23 cellular contexts compared by ENCODE assay signal in genomic region chr3:115691964-115692363, GRCh38.
"Had no signal": no experiment of that assay in that cellular context is flagged by ENCODE, and none has a peak within 500 bp of the region (broad histone marks: within the 10 kb centered on the region; RNA-seq: fewer than 3 reads in every experiment).

No MANE protein-coding gene starts in this region.

- H3K27me3 Mint-ChIP-seq: activated B cell treated with CpG ODN at 0.5 μM for 24 hours had no signal

- H3K27ac ChIP-seq: cardiac muscle cell, coronary artery, hepatocyte, neural progenitor cell, right lobe of liver had no signal

- H3K4me1 Mint-ChIP-seq: activated naive CD4-positive, alpha-beta T cell treated with anti-CD3 and anti-CD28 coated beads, Interleukin-2, amount 50 U/mL, for 24 hours; activated naive CD8-positive, alpha-beta T cell treated with anti-CD3 and anti-CD28 coated beads, Interleukin-2, amount 50 U/mL, for 24 hours; naive thymus-derived CD4-positive, alpha-beta T cell had no signal

- H3K27ac Mint-ChIP-seq: activated B cell treated with CpG ODN at 0.5 μM for 24 hours; activated CD8-positive, alpha-beta T cell treated with anti-CD3 and anti-CD28 coated beads for 36 hours; activated naive CD4-positive, alpha-beta T cell treated with anti-CD3 and anti-CD28 coated beads, Interleukin-2, amount 50 U/mL, for 24 hours; activated naive CD8-positive, alpha-beta T cell treated with anti-CD3 and anti-CD28 coated beads, Interleukin-2, amount 50 U/mL, for 24 hours; activated T-helper 2 cell treated with anti-CD3 and anti-CD28 coated beads, Interferon-gamma antibody, Interleukin-2, Interleukin-4, amounts not matched to agents 10 μg/mL and 5 μg/mL and 100 μg/mL, durations not matched to agents 14 hours and 24 hours and 36 hours; naive thymus-derived CD4-positive, alpha-beta T cell; neural progenitor cell; stimulated activated naive B cell treated with anti-CD40 and anti-IgM and Interleukin-4, amounts not matched to agents 10 μg/mL and 1 μg/mL and 100 μg/mL, for 72 hours; T-cell; T-helper 2 cell treated with Interferon-gamma antibody and Interleukin-4, amounts not matched to agents 5 μg/mL and 100 μg/mL, for 36 hours had no signal

- H3K79me2 ChIP-seq: hepatocyte had no signal

- H3K4me3 Mint-ChIP-seq: activated B cell treated with CpG ODN at 0.5 μM for 24 hours; activated CD8-positive, alpha-beta T cell treated with anti-CD3 and anti-CD28 coated beads for 36 hours; activated naive CD4-positive, alpha-beta T cell treated with anti-CD3 and anti-CD28 coated beads, Interleukin-2, amount 50 U/mL, for 24 hours; activated naive CD8-positive, alpha-beta T cell treated with anti-CD3 and anti-CD28 coated beads, Interleukin-2, amount 50 U/mL, for 24 hours; naive thymus-derived CD4-positive, alpha-beta T cell; neural progenitor cell; stimulated activated naive B cell treated with anti-CD40 and anti-IgM and Interleukin-4, amounts not matched to agents 10 μg/mL and 1 μg/mL and 100 μg/mL, for 72 hours; T-cell; T-helper 2 cell treated with Interferon-gamma antibody and Interleukin-4, amounts not matched to agents 5 μg/mL and 100 μg/mL, for 36 hours had no signal

- H3K4me3 ChIP-seq: cardiac muscle cell, coronary artery, hepatocyte, neural progenitor cell, right lobe of liver, tibial nerve had no signal

- ATAC-seq: activated naive CD8-positive, alpha-beta T cell treated with anti-CD3 and anti-CD28 coated beads, Interleukin-2, amount 50 U/mL, for 24 hours had no signal

- H3K36me3 ChIP-seq: cardiac muscle cell, neural progenitor cell, right lobe of liver, tibial nerve had no signal

- H2AFZ ChIP-seq: hepatocyte, neural progenitor cell had no signal

- H3K9ac ChIP-seq: neural progenitor cell had no signal

- H3K4me1 ChIP-seq: neural progenitor cell, right lobe of liver had no signal

- DNase-seq: activated B cell treated with CpG ODN at 0.5 μM for 24 hours; activated CD4-positive, alpha-beta T cell treated with anti-CD3 and anti-CD28 coated beads, Interleukin-2, amount 50 U/mL, for 1 hour; activated CD8-positive, alpha-beta T cell treated with anti-CD3 and anti-CD28 coated beads for 36 hours; activated naive CD8-positive, alpha-beta T cell treated with anti-CD3 and anti-CD28 coated beads, Interleukin-2, amount 50 U/mL, for 24 hours; activated T-cell treated with anti-CD3 and anti-CD28 coated beads, Interleukin-2, amount 50 U/mL, for 48 hours; foreskin melanocyte; islet precursor cell; midbrain; naive thymus-derived CD4-positive, alpha-beta T cell; occipital lobe; right lobe of liver; stimulated activated CD4-positive, alpha-beta T cell treated with anti-CD3 and anti-CD28 coated beads, Interleukin-15, amount 100 ng/mL, for 24 hours; stimulated activated CD4-positive, alpha-beta T cell treated with anti-CD3 and anti-CD28 coated beads, Interleukin-2, amount 100 ng/mL, for 24 hours; stimulated activated naive B cell treated with anti-CD40 and anti-IgM and Interleukin-4, amounts not matched to agents 10 μg/mL and 1 μg/mL and 100 μg/mL, for 72 hours; T-cell had no signal

- H3K9me3 ChIP-seq: right lobe of liver, tibial nerve had no signal

- H3K9me3 Mint-ChIP-seq: activated B cell treated with CpG ODN at 0.5 μM for 24 hours; activated CD8-positive, alpha-beta T cell treated with anti-CD3 and anti-CD28 coated beads for 36 hours; activated naive CD4-positive, alpha-beta T cell treated with anti-CD3 and anti-CD28 coated beads, Interleukin-2, amount 50 U/mL, for 24 hours; activated naive CD8-positive, alpha-beta T cell treated with anti-CD3 and anti-CD28 coated beads, Interleukin-2, amount 50 U/mL, for 24 hours; activated T-helper 2 cell treated with anti-CD3 and anti-CD28 coated beads, Interferon-gamma antibody, Interleukin-2, Interleukin-4, amounts not matched to agents 10 μg/mL and 5 μg/mL and 100 μg/mL, durations not matched to agents 14 hours and 24 hours and 36 hours; naive thymus-derived CD4-positive, alpha-beta T cell; neural progenitor cell; stimulated activated naive B cell treated with anti-CD40 and anti-IgM and Interleukin-4, amounts not matched to agents 10 μg/mL and 1 μg/mL and 100 μg/mL, for 72 hours; T-cell; T-helper 2 cell treated with Interferon-gamma antibody and Interleukin-4, amounts not matched to agents 5 μg/mL and 100 μg/mL, for 36 hours had no signal

- H3K36me3 Mint-ChIP-seq: activated naive CD4-positive, alpha-beta T cell treated with anti-CD3 and anti-CD28 coated beads, Interleukin-2, amount 50 U/mL, for 24 hours; naive thymus-derived CD4-positive, alpha-beta T cell; stimulated activated naive B cell treated with anti-CD40 and anti-IgM and Interleukin-4, amounts not matched to agents 10 μg/mL and 1 μg/mL and 100 μg/mL, for 72 hours; T-cell had no signal

- H3K27me3 ChIP-seq: cardiac muscle cell, hepatocyte, neural progenitor cell, right lobe of liver, tibial nerve had no signal

- H3K4me2 ChIP-seq: hepatocyte, neural progenitor cell had no signal
